ENCODE assay signal across 1 cellular context in genomic region chr7:149714910-149715471, GRCh38.
TF ChIP-seq lines count a peak whose summit lies in the region.

No MANE protein-coding gene starts in this region.

TF ChIP-seq in HepG2, 621 proteins besides CTCF, POLR2A, EP300 and RAD21 (continued from another document and continues in another):
- TF ChIP-seq KIAA2018 (CRISPR knock-in tag; IDR thresholded peaks at IDR 0.05; ENCODE audit: borderline replicate concordance), result no peak
- TF ChIP-seq ELF3 (CRISPR knock-in tag; IDR thresholded peaks at IDR 0.05), result peak; percentile 38
- no peak for TF ChIP-seq IKZF5 (CRISPR knock-in tag; IDR thresholded peaks at IDR 0.05)
- 0 out of 2 replicates have a peak, but pooled peaks have one; percentile 22 for TF ChIP-seq ZSCAN29 (CRISPR knock-in tag; conservative IDR thresholded peaks at IDR 0.05)
- TF ChIP-seq HOXA9 (CRISPR knock-in tag; IDR thresholded peaks at IDR 0.05; ENCODE audit: borderline replicate concordance), result peak; percentile 54; the same call in 1 of the 2 replicates
- TF ChIP-seq PHF8 (CRISPR knock-in tag; IDR thresholded peaks at IDR 0.05), result peak; percentile 80
- TF ChIP-seq ZFY (CRISPR knock-in tag; IDR thresholded peaks at IDR 0.05), result peak; percentile 83
- TF ChIP-seq MIXL1 (CRISPR knock-in tag; IDR thresholded peaks at IDR 0.05), result no peak
- no peak for TF ChIP-seq ZNF879 (CRISPR knock-in tag; IDR thresholded peaks at IDR 0.05)
- TF ChIP-seq, protein P1, sequence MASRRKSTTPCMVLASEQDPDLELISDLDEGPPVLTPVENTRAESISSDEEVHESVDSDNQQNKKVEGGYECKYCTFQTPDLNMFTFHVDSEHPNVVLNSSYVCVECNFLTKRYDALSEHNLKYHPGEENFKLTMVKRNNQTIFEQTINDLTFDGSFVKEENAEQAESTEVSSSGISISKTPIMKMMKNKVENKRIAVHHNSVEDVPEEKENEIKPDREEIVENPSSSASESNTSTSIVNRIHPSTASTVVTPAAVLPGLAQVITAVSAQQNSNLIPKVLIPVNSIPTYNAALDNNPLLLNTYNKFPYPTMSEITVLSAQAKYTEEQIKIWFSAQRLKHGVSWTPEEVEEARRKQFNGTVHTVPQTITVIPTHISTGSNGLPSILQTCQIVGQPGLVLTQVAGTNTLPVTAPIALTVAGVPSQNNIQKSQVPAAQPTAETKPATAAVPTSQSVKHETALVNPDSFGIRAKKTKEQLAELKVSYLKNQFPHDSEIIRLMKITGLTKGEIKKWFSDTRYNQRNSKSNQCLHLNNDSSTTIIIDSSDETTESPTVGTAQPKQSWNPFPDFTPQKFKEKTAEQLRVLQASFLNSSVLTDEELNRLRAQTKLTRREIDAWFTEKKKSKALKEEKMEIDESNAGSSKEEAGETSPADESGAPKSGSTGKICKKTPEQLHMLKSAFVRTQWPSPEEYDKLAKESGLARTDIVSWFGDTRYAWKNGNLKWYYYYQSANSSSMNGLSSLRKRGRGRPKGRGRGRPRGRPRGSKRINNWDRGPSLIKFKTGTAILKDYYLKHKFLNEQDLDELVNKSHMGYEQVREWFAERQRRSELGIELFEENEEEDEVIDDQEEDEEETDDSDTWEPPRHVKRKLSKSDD (CRISPR knock-in tag; IDR thresholded peaks at IDR 0.05; ENCODE audit: low read depth), result no peak
- TF ChIP-seq SP1 (IDR thresholded peaks at IDR 0.05), result no peak
- 0 out of 2 replicates have a peak, but pooled peaks have one; percentile 4 for TF ChIP-seq SP1 (CRISPR knock-in tag; IDR thresholded peaks at IDR 0.05)
- TF ChIP-seq PAX8 (CRISPR knock-in tag; IDR thresholded peaks at IDR 0.05; ENCODE audit: borderline replicate concordance), result peak; percentile 74; the same call in 1 of the 2 replicates
- peak; percentile 53 for TF ChIP-seq THAP11 (CRISPR knock-in tag; IDR thresholded peaks at IDR 0.05)
- TF ChIP-seq ZNF747 (CRISPR knock-in tag; IDR thresholded peaks at IDR 0.05; ENCODE audit: borderline replicate concordance), result 0 out of 2 replicates have a peak, but pooled peaks have one; percentile 15
- TF ChIP-seq ZBTB46 (CRISPR knock-in tag; IDR thresholded peaks at IDR 0.05; ENCODE audit: borderline replicate concordance), result no peak
- TF ChIP-seq ZBTB42 (CRISPR knock-in tag; IDR thresholded peaks at IDR 0.05), result no peak
- TF ChIP-seq ZNF746 (CRISPR knock-in tag; IDR thresholded peaks at IDR 0.05), result no peak
- TF ChIP-seq, protein P2, sequence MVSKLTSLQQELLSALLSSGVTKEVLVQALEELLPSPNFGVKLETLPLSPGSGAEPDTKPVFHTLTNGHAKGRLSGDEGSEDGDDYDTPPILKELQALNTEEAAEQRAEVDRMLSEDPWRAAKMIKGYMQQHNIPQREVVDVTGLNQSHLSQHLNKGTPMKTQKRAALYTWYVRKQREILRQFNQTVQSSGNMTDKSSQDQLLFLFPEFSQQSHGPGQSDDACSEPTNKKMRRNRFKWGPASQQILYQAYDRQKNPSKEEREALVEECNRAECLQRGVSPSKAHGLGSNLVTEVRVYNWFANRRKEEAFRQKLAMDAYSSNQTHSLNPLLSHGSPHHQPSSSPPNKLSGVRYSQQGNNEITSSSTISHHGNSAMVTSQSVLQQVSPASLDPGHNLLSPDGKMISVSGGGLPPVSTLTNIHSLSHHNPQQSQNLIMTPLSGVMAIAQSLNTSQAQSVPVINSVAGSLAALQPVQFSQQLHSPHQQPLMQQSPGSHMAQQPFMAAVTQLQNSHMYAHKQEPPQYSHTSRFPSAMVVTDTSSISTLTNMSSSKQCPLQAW (CRISPR knock-in tag; IDR thresholded peaks at IDR 0.05), result 0 out of 2 replicates have a peak, but pooled peaks have one; percentile 24
- TF ChIP-seq MAZ (IDR thresholded peaks at IDR 0.05; ENCODE audit: borderline replicate concordance, low read depth, low read length), result no peak
- TF ChIP-seq MAZ (CRISPR knock-in tag; IDR thresholded peaks at IDR 0.05; ENCODE audit: low read depth), result 0 out of 2 replicates have a peak, but pooled peaks have one; percentile 57
- TF ChIP-seq GABPA (IDR thresholded peaks at IDR 0.05; ENCODE audit: low read depth, low read length), result 0 out of 2 replicates have a peak, but pooled peaks have one; percentile 4
- TF ChIP-seq GABPA (CRISPR knock-in tag; IDR thresholded peaks at IDR 0.05; ENCODE audit: low read depth), result no peak
- peak; percentile 67 for TF ChIP-seq RBFOX2 (IDR thresholded peaks at IDR 0.05; ENCODE audit: low read depth, low read length)
- peak; percentile 57 for TF ChIP-seq ZMAT3 (CRISPR knock-in tag; conservative IDR thresholded peaks at IDR 0.05)
- TF ChIP-seq ELF1 (CRISPR knock-in tag; IDR thresholded peaks at IDR 0.05), result 0 out of 2 replicates have a peak, but pooled peaks have one; percentile 10
- no peak for TF ChIP-seq ZNF510 (CRISPR knock-in tag; IDR thresholded peaks at IDR 0.05; ENCODE audit: low read depth)
- no peak for TF ChIP-seq RBM22 (optimal IDR thresholded peaks at IDR 0.05; ENCODE audit: low read length)
- TF ChIP-seq ZNF891 (CRISPR knock-in tag; IDR thresholded peaks at IDR 0.05), result 0 out of 2 replicates have a peak, but pooled peaks have one; percentile 50
- 0 out of 2 replicates have a peak, but pooled peaks have one; percentile 23 for TF ChIP-seq SMYD3 (CRISPR knock-in tag; IDR thresholded peaks at IDR 0.05)
- TF ChIP-seq TAF15 (IDR thresholded peaks at IDR 0.05; ENCODE audit: low read depth, low read length, poor library complexity, severe bottlenecking), result no peak
- 0 out of 2 replicates have a peak, but pooled peaks have one; percentile 11 for TF ChIP-seq ZNF225 (CRISPR knock-in tag; IDR thresholded peaks at IDR 0.05)
- TF ChIP-seq ARID4A (CRISPR knock-in tag; IDR thresholded peaks at IDR 0.05; ENCODE audit: borderline replicate concordance), result peak; percentile 50; the same call in 1 of the 2 replicates
- TF ChIP-seq ZSCAN22 (CRISPR knock-in tag; IDR thresholded peaks at IDR 0.05), result no peak
- peak; percentile 47 for TF ChIP-seq SALL1 (CRISPR knock-in tag; IDR thresholded peaks at IDR 0.05)
- TF ChIP-seq, protein P3, sequence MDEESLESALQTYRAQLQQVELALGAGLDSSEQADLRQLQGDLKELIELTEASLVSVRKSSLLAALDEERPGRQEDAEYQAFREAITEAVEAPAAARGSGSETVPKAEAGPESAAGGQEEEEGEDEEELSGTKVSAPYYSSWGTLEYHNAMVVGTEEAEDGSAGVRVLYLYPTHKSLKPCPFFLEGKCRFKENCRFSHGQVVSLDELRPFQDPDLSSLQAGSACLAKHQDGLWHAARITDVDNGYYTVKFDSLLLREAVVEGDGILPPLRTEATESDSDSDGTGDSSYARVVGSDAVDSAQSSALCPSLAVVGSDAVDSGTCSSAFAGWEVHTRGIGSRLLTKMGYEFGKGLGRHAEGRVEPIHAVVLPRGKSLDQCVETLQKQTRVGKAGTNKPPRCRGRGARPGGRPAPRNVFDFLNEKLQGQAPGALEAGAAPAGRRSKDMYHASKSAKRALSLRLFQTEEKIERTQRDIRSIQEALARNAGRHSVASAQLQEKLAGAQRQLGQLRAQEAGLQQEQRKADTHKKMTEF (CRISPR knock-in tag; IDR thresholded peaks at IDR 0.05), result peak; percentile 35; the same call in 1 of the 2 replicates
- TF ChIP-seq MBD4 (IDR thresholded peaks at IDR 0.05; ENCODE audit: borderline replicate concordance, low read length), result no peak
- TF ChIP-seq YEATS4 (CRISPR knock-in tag; IDR thresholded peaks at IDR 0.05; ENCODE audit: borderline replicate concordance), result peak; percentile 55; the same call in 1 of the 2 replicates
- TF ChIP-seq SP5 (CRISPR knock-in tag; IDR thresholded peaks at IDR 0.05; ENCODE audit: borderline replicate concordance, low read depth), result 0 out of 2 replicates have a peak, but pooled peaks have one; percentile 4
- TF ChIP-seq CEBPB (IDR thresholded peaks at IDR 0.05; ENCODE audit: borderline replicate concordance, low read depth, low read length), result no peak
